In the genomic region with DNA sequence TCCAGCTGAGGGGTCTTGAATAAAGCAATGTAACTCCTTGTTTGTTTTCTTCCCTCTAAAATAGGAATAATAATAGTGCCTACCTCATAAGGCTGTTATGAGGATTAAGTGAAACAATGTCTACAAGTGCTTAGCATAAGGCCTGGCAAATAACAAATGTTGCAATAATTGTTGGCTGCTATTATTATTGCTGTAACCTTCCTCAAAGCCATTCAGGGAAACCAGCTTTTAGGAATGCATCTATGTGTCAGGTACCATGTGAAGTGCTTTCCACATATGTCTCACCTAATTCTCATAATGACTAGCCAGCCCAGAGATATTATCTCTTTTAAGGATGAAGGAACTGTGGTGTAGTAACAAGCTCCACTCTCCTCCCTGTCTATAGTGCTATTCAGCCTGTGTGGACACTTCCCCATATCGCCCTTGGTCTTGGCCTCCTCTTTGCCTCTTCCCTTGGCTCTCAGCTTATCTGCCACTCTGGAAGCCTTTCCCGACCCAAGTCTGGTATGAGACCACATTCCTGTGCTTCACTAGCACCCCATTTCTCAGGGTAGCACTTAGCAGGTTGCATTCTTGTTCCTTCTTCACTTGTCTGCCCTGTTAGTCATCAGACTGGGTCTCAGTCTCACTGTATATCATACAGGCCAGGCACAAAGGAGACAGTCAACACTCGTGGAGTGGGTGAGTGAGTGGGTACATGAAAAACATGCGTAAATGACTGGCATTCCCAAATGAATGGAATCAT, we compare ENCODE assay signal across 27 cellular contexts. TPM values are rescaled to one million over a fixed set of nuclear protein-coding genes. Genes with fewer than 3 reads are reported as not detected.
DNase-seq lines count a peak whose midpoint lies in the region; ATAC-seq and TF ChIP-seq lines count a peak whose summit lies in the region.
"Had no signal": no experiment of that assay in that cellular context is flagged by ENCODE, and none has a peak within 500 bp of the region (broad histone marks: within the 10 kb centered on the region; RNA-seq: fewer than 3 reads in every experiment).

No MANE protein-coding gene starts in this region.

- no peaks in the 10 kb centered on the region; the same call in none of the 2 replicates for H3K4me1 ChIP-seq in IMR-90 (ENCODE audit: control insufficient read depth, insufficient read depth, low read length)
- H3K4me1 ChIP-seq in gastrocnemius medialis, result peaks cover 0 to 5% of the 10 kb centered on the region in 2 donors
- H3K4me1 ChIP-seq: Caco-2, SJSA1 had no signal

- peaks cover 6% of the 10 kb centered on the region for H3K27me3 Mint-ChIP-seq in dendritic cell treated with granulocyte-macrophage colony-stimulating factor and Interleukin-4, amounts not matched to agents 40 ng/mL and 50 ng/mL, for 4 days

- no peak overlapping the region for H3K18ac ChIP-seq in IMR-90 (ENCODE audit: low read depth, low read length)

- H3K4me3 Mint-ChIP-seq in dendritic cell treated with granulocyte-macrophage colony-stimulating factor and Interleukin-4, amounts not matched to agents 40 ng/mL and 50 ng/mL, for 4 days, result no peak overlapping the region
- H3K4me3 Mint-ChIP-seq: CD4-positive, alpha-beta memory T cell had no signal

- H3K27ac Mint-ChIP-seq in dendritic cell treated with granulocyte-macrophage colony-stimulating factor and Interleukin-4, amounts not matched to agents 40 ng/mL and 50 ng/mL, for 4 days, result peak overlapping the region; percentile 57
- H3K27ac Mint-ChIP-seq: CD4-positive, alpha-beta memory T cell had no signal

- H3K4me1 Mint-ChIP-seq in dendritic cell treated with granulocyte-macrophage colony-stimulating factor and Interleukin-4, amounts not matched to agents 40 ng/mL and 50 ng/mL, for 4 days (ENCODE audit: low read depth), result peaks cover 22% of the 10 kb centered on the region
- H3K4me1 Mint-ChIP-seq: CD4-positive, alpha-beta memory T cell had no signal

- H2BK120ac ChIP-seq in IMR-90 (ENCODE audit: low read depth, low read length), result no peak overlapping the region

- no peaks in the 10 kb centered on the region for H4K20me1 ChIP-seq in IMR-90 (ENCODE audit: insufficient read depth, low read length)

- no peak overlapping the region for H3K56ac ChIP-seq in IMR-90 (ENCODE audit: extremely low read depth, insufficient read depth, low read length)

- H3K27ac ChIP-seq in IMR-90 (ENCODE audit: insufficient read depth, low read length) (no peak overlapping the region), gastrocnemius medialis (peak overlapping the region in 1 of 4 donors; percentile 49)
- H3K27ac ChIP-seq: SJSA1 had no signal

- POLR2A ChIA-PET in IMR-90 (lab: Charles Lee; ENCODE audit: unreplicated experiment), result no interaction called here

- no peak overlapping the region for H2BK5ac ChIP-seq in IMR-90 (ENCODE audit: low read depth, low read length, poor library complexity, severe bottlenecking)

- no peaks in the 10 kb centered on the region for H3K9me1 ChIP-seq in IMR-90 (ENCODE audit: insufficient read depth, low read length)

- H3K79me1 ChIP-seq in IMR-90 (ENCODE audit: low read depth in 1 of 2, low read length in 2 of 2), result no peaks in the 10 kb centered on the region

- TF ChIP-seq POLR2A in IMR-90 (IDR thresholded peaks at IDR 0.05; ENCODE audit: low read depth, low read length), result no peak
- TF ChIP-seq POLR2A in gastrocnemius medialis (IDR thresholded peaks at IDR 0.05), result no peak

- H3K4me2 ChIP-seq in IMR-90 (ENCODE audit: low read depth, low read length), result no peak overlapping the region

- H3K27me3 ChIP-seq in IMR-90 (ENCODE audit: control insufficient read depth, insufficient read depth, low read length) (peaks cover 2% of the 10 kb centered on the region), gastrocnemius medialis (no peaks in the 10 kb centered on the region)
- H3K27me3 ChIP-seq: SJSA1 had no signal

- intact Hi-C loops in IMR-90 (cut with micrococcal nuclease) (no loop called here), gastrocnemius medialis (cut with DNase I; ENCODE audit: low total_unique reads) (loop anchor here (5.0 kb wide), 1 partner anchor 182 kb away; no protein-coding TSS in a partner anchor)
- intact Hi-C loops in dendritic cell treated with granulocyte-macrophage colony-stimulating factor and Interleukin-4, amounts not matched to agents 40 ng/mL and 50 ng/mL, for 4 days (cut with micrococcal nuclease), result no loop called here

- H3K9me3 Mint-ChIP-seq in dendritic cell treated with granulocyte-macrophage colony-stimulating factor and Interleukin-4, amounts not matched to agents 40 ng/mL and 50 ng/mL, for 4 days, result peaks cover 2% of the 10 kb centered on the region
- H3K9me3 Mint-ChIP-seq: CD4-positive, alpha-beta memory T cell had no signal

- H2BK15ac ChIP-seq in IMR-90 (ENCODE audit: low read depth, low read length), result no peak overlapping the region

- H3K9ac ChIP-seq in IMR-90 (ENCODE audit: low read depth, low read length), result no peak overlapping the region

- 49% methylated on average over 3 of the region's 4 CpGs; no CpG with 5 or more reads in 1 of the 2 experiments for WGBS in IMR-90 (ENCODE audit: extremely low coverage in 2 of 2, insufficient read length in 1 of 2), 2 experiments

- TF ChIP-seq RAD21 in IMR-90 (IDR thresholded peaks at IDR 0.05; ENCODE audit: low read length), result no peak

- in situ Hi-C loops in IMR-90 (cut with MboI; ENCODE audit: low sequenced_read_pairs), result no loop called here
- in situ Hi-C loops in gastrocnemius medialis (cut with MboI; ENCODE audit: low sequenced_read_pairs in 4 of 4), result no loop called here
- in situ Hi-C loops in KBM-7 (cut with MboI; ENCODE audit: low pct_unique_long_range_greater_than_20kb, low sequenced_read_pairs), result no loop called here

- H3K4me3 ChIP-seq in IMR-90 (ENCODE audit: insufficient read depth, low read depth, low read length) (no peak overlapping the region), gastrocnemius medialis (no peak overlapping the region)
- H3K4me3 ChIP-seq: GM12878, K562, SJSA1 had no signal

- peaks cover 98% of the 10 kb centered on the region for H3K36me3 Mint-ChIP-seq in dendritic cell treated with granulocyte-macrophage colony-stimulating factor and Interleukin-4, amounts not matched to agents 40 ng/mL and 50 ng/mL, for 4 days (ENCODE audit: low read depth)
- H3K36me3 Mint-ChIP-seq: CD4-positive, alpha-beta memory T cell had no signal

- no peaks in the 10 kb centered on the region for H3K36me3 ChIP-seq in IMR-90 (ENCODE audit: control insufficient read depth, insufficient read depth, low read length)
- no peaks in the 10 kb centered on the region for H3K36me3 ChIP-seq in gastrocnemius medialis
- H3K36me3 ChIP-seq: SJSA1 had no signal

- dilution Hi-C loops in IMR-90 (cut with HindIII; ENCODE audit: low sequenced_read_pairs, unreplicated experiment), result no loop called here

- H3K9me3 ChIP-seq in IMR-90 (ENCODE audit: control insufficient read depth, insufficient read depth, low read length), result no peaks in the 10 kb centered on the region
- no peaks in the 10 kb centered on the region for H3K9me3 ChIP-seq in gastrocnemius medialis
- H3K9me3 ChIP-seq: Caco-2, SJSA1 had no signal

- no peak overlapping the region for H2AK5ac ChIP-seq in IMR-90 (ENCODE audit: low read depth, low read length)

- H2AK9ac ChIP-seq in IMR-90 (replicated peaks; ENCODE audit: low read depth, low read length, poor library complexity), result no peak overlapping the region

- H2AFZ ChIP-seq in IMR-90 (replicated peaks; ENCODE audit: low read length, poor library complexity), result no peak overlapping the region

- no peak overlapping the region for H3K23ac ChIP-seq in IMR-90 (ENCODE audit: low read depth, low read length)

- DNase-seq in IMR-90, result no peak
- DNase-seq in islet precursor cell, result peak; percentile 60
- DNase-seq in gastrocnemius medialis, result no peak
- DNase-seq in glomerular visceral epithelial cell (ENCODE audit: extremely low spot score), result no peak
- DNase-seq in KBM-7, result no peak
- DNase-seq: C1 segment of cervical spinal cord; Caco-2; CD4-positive, alpha-beta memory T cell; DMS 273 treated with DMSO at 0.1 percent for 48 hours; DMS79; EL; GDM1; HCEC 1CT; MV-4-11; NCI-H1105; NCI-H1436 treated with DMSO at 0.1 percent for 48 hours; NCI-H187 treated with DMSO at 0.1 percent for 48 hours; NCI-H2107; NCI-H524; NCI-H774 had no signal

- no peak overlapping the region for H4K8ac ChIP-seq in IMR-90 (ENCODE audit: low read depth in 2 of 2, low read length in 2 of 2)

- no peak overlapping the region for H3K14ac ChIP-seq in IMR-90 (replicated peaks; ENCODE audit: low read depth, low read length)

- no peak overlapping the region for H4K5ac ChIP-seq in IMR-90 (ENCODE audit: low read depth, low read length)

- H3K4ac ChIP-seq in IMR-90 (ENCODE audit: low read depth, low read length), result no peak overlapping the region

- no peak overlapping the region for H4K91ac ChIP-seq in IMR-90 (ENCODE audit: insufficient read depth, low read depth, low read length)

- H2BK20ac ChIP-seq in IMR-90 (ENCODE audit: low read depth, low read length), result no peak overlapping the region

- no peak for TF ChIP-seq CTCF in IMR-90 (conservative IDR thresholded peaks at IDR 0.05; ENCODE audit: low read depth, low read length)
- TF ChIP-seq CTCF in gastrocnemius medialis (IDR thresholded peaks at IDR 0.05 in 4 of 5, conservative IDR thresholded peaks at IDR 0.05 in 1 of 5), result no peak

- no TSS peak for BruUV-seq in IMR-90 (replicated peaks; lab: Mats Ljungman, UMichigan)

- ATAC-seq in IMR-90 (ENCODE audit: low read depth) (peak; percentile 44), gastrocnemius medialis (peak; percentile 55 to 79), GM21360 (IDR thresholded peaks at IDR 0.05; ENCODE audit: unreplicated experiment) (no peak), GM19351 (IDR thresholded peaks at IDR 0.05; ENCODE audit: unreplicated experiment) (no peak)
- ATAC-seq: GM12878, HepG2, K562 had no signal

- CTCF ChIA-PET in IMR-90 (lab: Yijun Ruan, JAX), result no interaction called here

TF ChIP-seq in IMR-90, 13 proteins besides CTCF, POLR2A, EP300 and RAD21 (continues in another document):
- TF ChIP-seq CEBPB (IDR thresholded peaks at IDR 0.05; ENCODE audit: low read depth, low read length), result no peak
- TF ChIP-seq, protein P1, sequence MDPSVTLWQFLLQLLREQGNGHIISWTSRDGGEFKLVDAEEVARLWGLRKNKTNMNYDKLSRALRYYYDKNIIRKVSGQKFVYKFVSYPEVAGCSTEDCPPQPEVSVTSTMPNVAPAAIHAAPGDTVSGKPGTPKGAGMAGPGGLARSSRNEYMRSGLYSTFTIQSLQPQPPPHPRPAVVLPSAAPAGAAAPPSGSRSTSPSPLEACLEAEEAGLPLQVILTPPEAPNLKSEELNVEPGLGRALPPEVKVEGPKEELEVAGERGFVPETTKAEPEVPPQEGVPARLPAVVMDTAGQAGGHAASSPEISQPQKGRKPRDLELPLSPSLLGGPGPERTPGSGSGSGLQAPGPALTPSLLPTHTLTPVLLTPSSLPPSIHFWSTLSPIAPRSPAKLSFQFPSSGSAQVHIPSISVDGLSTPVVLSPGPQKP (IDR thresholded peaks at IDR 0.05; ENCODE audit: borderline replicate concordance, low read depth, low read length), result no peak
- TF ChIP-seq RFX5 (IDR thresholded peaks at IDR 0.05; ENCODE audit: low read depth, low read length), result no peak
- TF ChIP-seq MAFK (IDR thresholded peaks at IDR 0.05; ENCODE audit: low read depth, low read length), result no peak

RNA-seq across cellular contexts. Expression of a gene that starts 23.8 kb away (rescaled TPM):
- 3.2 and 3.9 TPM in 2 replicates for total RNA-seq in IMR-90 (2012; rRNA removed)
- polyA plus RNA-seq in IMR-90 (2012; rRNA removed), result 1.2 TPM in 2 replicates
- 0.17 and 0.21 TPM in 2 replicates for polyA plus RNA-seq in IMR-90 (2012; cell fraction: cytosol; rRNA removed)
- polyA plus RNA-seq in IMR-90 (2012; cell fraction: nucleus; rRNA removed; ENCODE audit: low replicate concordance), result 0.42 and 1.2 TPM in 2 replicates
- 1 to 10 TPM in 2 of 4 donors, under 1 TPM in 2; 0.68 to 1.6 (median 1.0) TPM for total RNA-seq in gastrocnemius medialis

Comparison
In these comparisons a context has a peak if more than half of its experiments do, and no peak if none do; other contexts are left out.
1. ATAC-seq: peak in IMR-90 (single experiment) and gastrocnemius medialis (2 of 2); none in GM21360 (single experiment) and GM19351 (single experiment).